ENCODE assay signal across 1 cellular context in genomic region chr3:43769471-43770425, GRCh38.
TF ChIP-seq lines count a peak whose summit lies in the region.

No MANE protein-coding gene starts in this region.

TF ChIP-seq in K562, 482 proteins besides CTCF, POLR2A, EP300 and RAD21 (continued from another document and continues in another):
- TF ChIP-seq PRDM10 (IDR thresholded peaks at IDR 0.05; ENCODE audit: partially characterized antibody) (peak; percentile 48), TBL1XR1 (IDR thresholded peaks at IDR 0.05; ENCODE audit: low read length in 2 of 2) (peak in 1 of 2 experiments; percentile 68; a peak in 2 of 4 replicates), TEAD1 (CRISPR knock-in tag; IDR thresholded peaks at IDR 0.05) (peak; percentile 55 to 92; a peak in 3 of 4 replicates), WHSC1 (IDR thresholded peaks at IDR 0.05; ENCODE audit: low read length) (no peak), MECOM (CRISPR knock-in tag; IDR thresholded peaks at IDR 0.05) (peak; percentile 67; the same call in 1 of the 2 replicates), CHD7 (IDR thresholded peaks at IDR 0.05; ENCODE audit: low read depth, low read length) (no peak), BCOR (IDR thresholded peaks at IDR 0.05) (no peak), PHF8 (IDR thresholded peaks at IDR 0.05; ENCODE audit: borderline replicate concordance, low read length) (peak; percentile 45; the same call in 1 of the 2 replicates), BRCA1 (IDR thresholded peaks at IDR 0.05) (no peak), BRCA1 (CRISPR knock-in tag; IDR thresholded peaks at IDR 0.05) (0 out of 2 replicates have a peak, but pooled peaks have one; percentile 89), KDM1A (IDR thresholded peaks at IDR 0.05) (peak; percentile 50 to 53; a peak in 2 of 4 replicates), ZNF24 (IDR thresholded peaks at IDR 0.05) (peak; percentile 26; the same call in 1 of the 2 replicates), SMAD1 (IDR thresholded peaks at IDR 0.05; ENCODE audit: low read depth, low read length, partially characterized antibody) (peak; percentile 80), CHD1 (IDR thresholded peaks at IDR 0.05; ENCODE audit: low read length) (no peak), ZNF766 (CRISPR knock-in tag; conservative IDR thresholded peaks at IDR 0.05) (0 out of 2 replicates have a peak, but pooled peaks have one; percentile 1), CREM (IDR thresholded peaks at IDR 0.05; ENCODE audit: low read depth) (peak; percentile 60), DNMT1 (IDR thresholded peaks at IDR 0.05) (peak; percentile 20; the same call in 1 of the 2 replicates), BCL6 (CRISPR knock-in tag; IDR thresholded peaks at IDR 0.05) (0 out of 2 replicates have a peak, but pooled peaks have one; percentile 16), ZEB2 (IDR thresholded peaks at IDR 0.05) (peak; percentile 78), DACH1 (IDR thresholded peaks at IDR 0.05; ENCODE audit: partially characterized antibody) (peak; percentile 37), IFI16 (CRISPR knock-in tag; IDR thresholded peaks at IDR 0.05) (no peak), PCBP2 (IDR thresholded peaks at IDR 0.05; ENCODE audit: low read depth, low read length, poor library complexity, severe bottlenecking) (no peak), FOXJ3 (CRISPR knock-in tag; IDR thresholded peaks at IDR 0.05) (no peak), CCAR2 (IDR thresholded peaks at IDR 0.05; ENCODE audit: low read depth, low read length) (no peak), HCFC1 (IDR thresholded peaks at IDR 0.05; ENCODE audit: low read depth, low read length) (peak; percentile 56; the same call in 1 of the 2 replicates), ZNF436 (CRISPR knock-in tag; IDR thresholded peaks at IDR 0.05) (no peak), ETS2 (tag; IDR thresholded peaks at IDR 0.05; ENCODE audit: borderline replicate concordance, poor library complexity, severe bottlenecking) (no peak), DIDO1 (tag; IDR thresholded peaks at IDR 0.05; ENCODE audit: low read depth) (no peak), PRPF4 (IDR thresholded peaks at IDR 0.05; ENCODE audit: insufficient read depth, low read depth, low read length, poor library complexity, severe bottlenecking) (no peak), ZNF282 (CRISPR knock-in tag; IDR thresholded peaks at IDR 0.05) (no peak), BHLHE40 (IDR thresholded peaks at IDR 0.05; ENCODE audit: low read length) (peak; percentile 40), SP2 (IDR thresholded peaks at IDR 0.05; ENCODE audit: extremely low read depth, low read depth, low read length, poor library complexity, severe bottlenecking) (no peak), ZNF707 (CRISPR knock-in tag; conservative IDR thresholded peaks at IDR 0.05) (no peak), ZBTB34 (CRISPR knock-in tag; IDR thresholded peaks at IDR 0.05) (no peak), STAT5B (CRISPR knock-in tag; IDR thresholded peaks at IDR 0.05) (no peak), CHD4 (IDR thresholded peaks at IDR 0.05; ENCODE audit: insufficient read depth, insufficient replicate concordance, low read depth, low read length, poor library complexity, severe bottlenecking) (peak; percentile 75), XRCC3 (IDR thresholded peaks at IDR 0.05) (no peak)
- TF ChIP-seq, protein P1, sequence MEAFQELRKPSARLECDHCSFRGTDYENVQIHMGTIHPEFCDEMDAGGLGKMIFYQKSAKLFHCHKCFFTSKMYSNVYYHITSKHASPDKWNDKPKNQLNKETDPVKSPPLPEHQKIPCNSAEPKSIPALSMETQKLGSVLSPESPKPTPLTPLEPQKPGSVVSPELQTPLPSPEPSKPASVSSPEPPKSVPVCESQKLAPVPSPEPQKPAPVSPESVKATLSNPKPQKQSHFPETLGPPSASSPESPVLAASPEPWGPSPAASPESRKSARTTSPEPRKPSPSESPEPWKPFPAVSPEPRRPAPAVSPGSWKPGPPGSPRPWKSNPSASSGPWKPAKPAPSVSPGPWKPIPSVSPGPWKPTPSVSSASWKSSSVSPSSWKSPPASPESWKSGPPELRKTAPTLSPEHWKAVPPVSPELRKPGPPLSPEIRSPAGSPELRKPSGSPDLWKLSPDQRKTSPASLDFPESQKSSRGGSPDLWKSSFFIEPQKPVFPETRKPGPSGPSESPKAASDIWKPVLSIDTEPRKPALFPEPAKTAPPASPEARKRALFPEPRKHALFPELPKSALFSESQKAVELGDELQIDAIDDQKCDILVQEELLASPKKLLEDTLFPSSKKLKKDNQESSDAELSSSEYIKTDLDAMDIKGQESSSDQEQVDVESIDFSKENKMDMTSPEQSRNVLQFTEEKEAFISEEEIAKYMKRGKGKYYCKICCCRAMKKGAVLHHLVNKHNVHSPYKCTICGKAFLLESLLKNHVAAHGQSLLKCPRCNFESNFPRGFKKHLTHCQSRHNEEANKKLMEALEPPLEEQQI (IDR thresholded peaks at IDR 0.05) = no peak
- TF ChIP-seq, protein P2, sequence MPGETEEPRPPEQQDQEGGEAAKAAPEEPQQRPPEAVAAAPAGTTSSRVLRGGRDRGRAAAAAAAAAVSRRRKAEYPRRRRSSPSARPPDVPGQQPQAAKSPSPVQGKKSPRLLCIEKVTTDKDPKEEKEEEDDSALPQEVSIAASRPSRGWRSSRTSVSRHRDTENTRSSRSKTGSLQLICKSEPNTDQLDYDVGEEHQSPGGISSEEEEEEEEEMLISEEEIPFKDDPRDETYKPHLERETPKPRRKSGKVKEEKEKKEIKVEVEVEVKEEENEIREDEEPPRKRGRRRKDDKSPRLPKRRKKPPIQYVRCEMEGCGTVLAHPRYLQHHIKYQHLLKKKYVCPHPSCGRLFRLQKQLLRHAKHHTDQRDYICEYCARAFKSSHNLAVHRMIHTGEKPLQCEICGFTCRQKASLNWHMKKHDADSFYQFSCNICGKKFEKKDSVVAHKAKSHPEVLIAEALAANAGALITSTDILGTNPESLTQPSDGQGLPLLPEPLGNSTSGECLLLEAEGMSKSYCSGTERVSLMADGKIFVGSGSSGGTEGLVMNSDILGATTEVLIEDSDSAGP (CRISPR knock-in tag; IDR thresholded peaks at IDR 0.05) = 0 out of 2 replicates have a peak, but pooled peaks have one; percentile 23
- TF ChIP-seq, protein P3, sequence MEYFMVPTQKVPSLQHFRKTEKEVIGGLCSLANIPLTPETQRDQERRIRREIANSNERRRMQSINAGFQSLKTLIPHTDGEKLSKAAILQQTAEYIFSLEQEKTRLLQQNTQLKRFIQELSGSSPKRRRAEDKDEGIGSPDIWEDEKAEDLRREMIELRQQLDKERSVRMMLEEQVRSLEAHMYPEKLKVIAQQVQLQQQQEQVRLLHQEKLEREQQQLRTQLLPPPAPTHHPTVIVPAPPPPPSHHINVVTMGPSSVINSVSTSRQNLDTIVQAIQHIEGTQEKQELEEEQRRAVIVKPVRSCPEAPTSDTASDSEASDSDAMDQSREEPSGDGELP (CRISPR knock-in tag; IDR thresholded peaks at IDR 0.05; ENCODE audit: borderline replicate concordance) = peak; percentile 95
- TF ChIP-seq, protein P4, sequence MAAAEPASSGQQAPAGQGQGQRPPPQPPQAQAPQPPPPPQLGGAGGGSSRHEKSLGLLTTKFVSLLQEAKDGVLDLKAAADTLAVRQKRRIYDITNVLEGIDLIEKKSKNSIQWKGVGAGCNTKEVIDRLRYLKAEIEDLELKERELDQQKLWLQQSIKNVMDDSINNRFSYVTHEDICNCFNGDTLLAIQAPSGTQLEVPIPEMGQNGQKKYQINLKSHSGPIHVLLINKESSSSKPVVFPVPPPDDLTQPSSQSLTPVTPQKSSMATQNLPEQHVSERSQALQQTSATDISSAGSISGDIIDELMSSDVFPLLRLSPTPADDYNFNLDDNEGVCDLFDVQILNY (CRISPR knock-in tag; IDR thresholded peaks at IDR 0.05) = 0 out of 2 replicates have a peak, but pooled peaks have one; percentile 57
